Comparison of ENCODE assay signal across 8 cellular contexts in the genomic region with DNA sequence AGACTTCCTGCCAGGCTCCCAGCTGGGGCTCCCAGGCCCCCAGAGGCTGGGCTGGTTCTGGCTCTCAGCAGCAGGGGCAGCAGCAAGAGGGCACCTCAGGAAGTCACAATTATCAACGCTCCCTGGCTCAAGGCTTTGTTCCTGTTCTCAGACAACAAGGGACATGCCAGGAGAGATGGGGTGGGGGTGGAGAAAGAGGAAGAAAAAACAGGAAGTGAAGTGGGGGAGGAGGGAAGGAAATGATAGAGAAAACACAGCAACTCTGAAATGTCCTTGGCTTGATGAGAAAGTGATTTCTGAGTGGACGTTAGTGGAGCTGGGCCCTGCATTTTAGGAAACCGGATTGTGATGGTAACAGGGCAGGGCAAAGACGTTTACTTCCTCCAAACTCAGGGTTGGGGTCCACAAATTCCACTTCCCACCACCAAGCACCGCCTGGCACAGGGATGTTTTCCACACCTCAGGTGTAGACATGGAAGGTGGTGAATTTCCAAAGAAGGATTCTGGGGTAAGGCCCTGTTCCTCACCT. TPM values are rescaled to one million over a fixed set of nuclear protein-coding genes. Genes with fewer than 3 reads are reported as not detected.
DNase-seq lines count a peak whose midpoint lies in the region; ATAC-seq lines count a peak whose summit lies in the region.

No MANE protein-coding gene starts in this region.

- peak overlapping the region; percentile 92 for H3K27ac Mint-ChIP-seq in stimulated activated memory B cell treated with anti-CD40 and anti-IgM and Interleukin-4, amounts not matched to agents 10 μg/mL and 1 μg/mL and 100 μg/mL, for 72 hours

- DNase-seq in OCI-M1 (lab: John Stamatoyannopoulos, UW) (peak; percentile 91), left ventricle myocardium superior (no peak), DMS 273 (lab: John Stamatoyannopoulos, UW; ENCODE audit: unreplicated experiment) (no peak), NCI-H1417 treated with DMSO at 0.1 percent for 48 hours (lab: John Stamatoyannopoulos, UW) (no peak), NCI-H82 treated with DMSO at 0.1 percent for 48 hours (lab: John Stamatoyannopoulos, UW; ENCODE audit: unreplicated experiment) (no peak)

- peaks cover 97% of the 10 kb centered on the region for H3K4me1 Mint-ChIP-seq in stimulated activated memory B cell treated with anti-CD40 and anti-IgM and Interleukin-4, amounts not matched to agents 10 μg/mL and 1 μg/mL and 100 μg/mL, for 72 hours

- peaks cover 44% of the 10 kb centered on the region for H3K36me3 Mint-ChIP-seq in stimulated activated memory B cell treated with anti-CD40 and anti-IgM and Interleukin-4, amounts not matched to agents 10 μg/mL and 1 μg/mL and 100 μg/mL, for 72 hours

- intact Hi-C loops in left ventricle myocardium superior (cut with micrococcal nuclease), result no loop called here

- no peaks in the 10 kb centered on the region for H3K9me3 Mint-ChIP-seq in stimulated activated memory B cell treated with anti-CD40 and anti-IgM and Interleukin-4, amounts not matched to agents 10 μg/mL and 1 μg/mL and 100 μg/mL, for 72 hours

- peak overlapping the region; percentile 47 for H3K4me3 Mint-ChIP-seq in stimulated activated memory B cell treated with anti-CD40 and anti-IgM and Interleukin-4, amounts not matched to agents 10 μg/mL and 1 μg/mL and 100 μg/mL, for 72 hours

- peak; percentile 10 for ATAC-seq in HG02642 (IDR thresholded peaks at IDR 0.05; ENCODE audit: poor library complexity, unreplicated experiment)
- ATAC-seq in left ventricle myocardium superior, result peak; percentile 78
- peak; percentile 64 for ATAC-seq in stimulated activated memory B cell treated with anti-CD40 and anti-IgM and Interleukin-4, amounts not matched to agents 10 μg/mL and 1 μg/mL and 100 μg/mL, for 72 hours
- no peak for ATAC-seq in GM18870 (IDR thresholded peaks at IDR 0.05; ENCODE audit: unreplicated experiment)

- no peaks in the 10 kb centered on the region for H3K27me3 Mint-ChIP-seq in stimulated activated memory B cell treated with anti-CD40 and anti-IgM and Interleukin-4, amounts not matched to agents 10 μg/mL and 1 μg/mL and 100 μg/mL, for 72 hours

RNA-seq across cellular contexts. Expression of gene CYRIA, which starts 40.4 kb away (rescaled TPM):
- 4.6 TPM for total RNA-seq in left ventricle myocardium superior
